In the genomic region with DNA sequence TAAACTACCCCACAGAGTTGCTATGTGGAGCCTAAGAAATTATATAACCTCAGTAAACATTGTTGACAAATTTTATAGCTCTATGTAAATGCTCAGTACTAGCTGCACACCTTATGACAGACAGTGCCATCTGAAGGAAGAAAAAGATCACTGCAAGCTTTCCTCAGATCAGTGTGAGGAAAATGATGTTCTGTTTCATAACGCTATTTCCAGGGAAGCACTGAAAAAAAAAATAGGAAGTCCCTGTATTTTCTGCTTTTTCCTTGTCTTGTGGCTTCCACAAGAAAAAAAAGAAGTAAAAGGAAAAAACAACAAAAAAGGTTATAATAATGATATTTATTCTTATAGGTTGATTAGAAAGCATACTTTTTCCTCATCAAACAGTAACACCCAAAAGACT, we compare ENCODE assay signal across 9 cellular contexts. TPM values are rescaled to one million over a fixed set of nuclear protein-coding genes. Genes with fewer than 3 reads are reported as not detected.
DNase-seq lines count a peak whose midpoint lies in the region; ATAC-seq and TF ChIP-seq lines count a peak whose summit lies in the region.
"Had no signal": no experiment of that assay in that cellular context is flagged by ENCODE, and none has a peak within 500 bp of the region (broad histone marks: within the 10 kb centered on the region; RNA-seq: fewer than 3 reads in every experiment).

No MANE protein-coding gene starts in this region.

- no peaks in the 10 kb centered on the region for H3K4me1 Mint-ChIP-seq in mesothelial cell of epicardium

- ATAC-seq in GM21381 (IDR thresholded peaks at IDR 0.05; ENCODE audit: unreplicated experiment) (peak; percentile 47), gastrocnemius medialis (peak; percentile 77 to 79)

- no peaks in the 10 kb centered on the region for H3K27me3 ChIP-seq in gastrocnemius medialis
- H3K27me3 ChIP-seq: SJCRH30 had no signal

- no peak overlapping the region for H3K27ac ChIP-seq in gastrocnemius medialis
- H3K27ac ChIP-seq: SJCRH30 had no signal

- DNase-seq in DMS53 treated with DMSO at 0.1 percent for 48 hours (lab: John Stamatoyannopoulos, UW; ENCODE audit: unreplicated experiment) (peak; percentile 67), M059J (ENCODE audit: low read depth) (peak; percentile 58), SW480 (ENCODE audit: low spot score) (peak; percentile 71), fibroblast of villous mesenchyme (ENCODE audit: low read depth) (peak; percentile 72), gastrocnemius medialis (no peak), NK-92 (lab: John Stamatoyannopoulos, UW; ENCODE audit: unreplicated experiment) (no peak), mesothelial cell of epicardium (ENCODE audit: low spot score in 2 of 2, unreplicated experiment in 2 of 2) (no peak)

- no peaks in the 10 kb centered on the region for H3K36me3 ChIP-seq in gastrocnemius medialis
- H3K36me3 ChIP-seq: SJCRH30 had no signal

- H3K4me1 ChIP-seq in gastrocnemius medialis = peaks cover 17 to 22% of the 10 kb centered on the region in 2 donors
- H3K4me1 ChIP-seq: SJCRH30 had no signal

- no peak overlapping the region for H3K27ac Mint-ChIP-seq in mesothelial cell of epicardium

- no peak for TF ChIP-seq POLR2A in gastrocnemius medialis (IDR thresholded peaks at IDR 0.05)

- in situ Hi-C loops in gastrocnemius medialis (cut with MboI; ENCODE audit: low sequenced_read_pairs in 4 of 4) = no loop called here

- peaks cover 2% of the 10 kb centered on the region for H3K27me3 Mint-ChIP-seq in mesothelial cell of epicardium (ENCODE audit: low read depth)

- H3K4me3 Mint-ChIP-seq in mesothelial cell of epicardium = no peak overlapping the region

- H3K4me3 ChIP-seq in fibroblast of villous mesenchyme (ENCODE audit: low read depth, low read length) = no peak overlapping the region
- H3K4me3 ChIP-seq in gastrocnemius medialis = no peak overlapping the region
- H3K4me3 ChIP-seq: SJCRH30 had no signal

- TF ChIP-seq CTCF in fibroblast of villous mesenchyme (IDR thresholded peaks at IDR 0.05; ENCODE audit: insufficient read depth, low read depth, low read length) (peak; percentile 72), gastrocnemius medialis (IDR thresholded peaks at IDR 0.05 in 4 of 5, conservative IDR thresholded peaks at IDR 0.05 in 1 of 5) (peak in 2 of 5 experiments; percentile 18 to 41), mesothelial cell of epicardium (IDR thresholded peaks at IDR 0.05; ENCODE audit: unreplicated experiment) (no peak)

- intact Hi-C loops in gastrocnemius medialis (cut with DNase I; ENCODE audit: low total_unique reads) = no loop called here

- no peaks in the 10 kb centered on the region for H3K36me3 Mint-ChIP-seq in mesothelial cell of epicardium

- no peaks in the 10 kb centered on the region for H3K9me3 ChIP-seq in gastrocnemius medialis
- H3K9me3 ChIP-seq: SJCRH30 had no signal

- peaks cover 24% of the 10 kb centered on the region for H3K9me3 Mint-ChIP-seq in mesothelial cell of epicardium

RNA-seq across cellular contexts. Expression of gene LYST, which starts 23.2 kb away (rescaled TPM):
- 4.8 and 12.2 TPM in 2 replicates for total RNA-seq in M059J (2014; rRNA removed; shearing (Covaris generic))
- total RNA-seq in fibroblast of villous mesenchyme (56.7 and 88.9 TPM in 2 replicates), gastrocnemius medialis (10 to 100 TPM in 3 of 4 donors, 1 to 10 TPM in 1; 6.6 to 21.9 (median 10.7) TPM), mesothelial cell of epicardium (6.6 to 8.0 TPM (median 7.2 TPM) in 3 replicates)

Comparison
In these comparisons a context has a peak if more than half of its experiments do, and no peak if none do; other contexts are left out.
1. DNase-seq: peak in DMS53 treated with DMSO at 0.1 percent for 48 hours (single experiment), M059J (single experiment), SW480 (single experiment) and fibroblast of villous mesenchyme (single experiment); none in gastrocnemius medialis (0 of 2), NK-92 (single experiment) and mesothelial cell of epicardium (0 of 2).